In the genomic region with DNA sequence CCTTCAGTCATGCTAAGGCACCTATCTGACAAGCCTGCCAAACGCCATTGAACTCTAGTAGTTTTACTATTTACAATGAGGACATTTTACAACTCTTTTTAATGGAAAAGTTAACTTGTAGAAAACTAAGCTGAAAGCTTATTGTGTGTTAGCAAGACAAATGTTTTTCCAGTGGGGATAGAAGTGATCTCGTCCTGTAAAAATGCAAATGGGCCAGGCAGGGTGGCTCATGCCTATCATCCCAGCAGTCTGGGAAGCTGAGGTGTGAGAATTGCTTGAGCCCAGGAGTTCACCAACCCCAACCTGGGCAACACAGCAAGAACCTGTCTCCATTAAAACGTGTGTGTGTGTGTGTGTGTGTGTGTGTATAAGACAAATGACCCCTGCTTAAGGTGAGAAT, we compare ENCODE assay signal across 9 cellular contexts. TPM values are rescaled to one million over a fixed set of nuclear protein-coding genes. Genes with fewer than 3 reads are reported as not detected.
DNase-seq lines count a peak whose midpoint lies in the region; ATAC-seq and TF ChIP-seq lines count a peak whose summit lies in the region.
"Had no signal": no experiment of that assay in that cellular context is flagged by ENCODE, and none has a peak within 500 bp of the region (broad histone marks: within the 10 kb centered on the region; RNA-seq: fewer than 3 reads in every experiment).

No MANE protein-coding gene starts in this region.

- peaks cover 45% of the 10 kb centered on the region for H3K4me1 Mint-ChIP-seq in osteocyte (ENCODE audit: unreplicated experiment)

- H3K4me1 ChIP-seq in DND-41 (ENCODE audit: insufficient read depth, low read length): peaks cover 51% of the 10 kb centered on the region

- H3K4me3 ChIP-seq in DND-41 (ENCODE audit: low read depth in 1 of 2, low read length in 2 of 2) (no peak overlapping the region), MG63 (no peak overlapping the region), coronary artery (peak overlapping the region; percentile 84)

- 0 out of 2 replicates have a peak overlapping the region, but pooled peaks have one; percentile 51 for H2AFZ ChIP-seq in DND-41 (ENCODE audit: low read depth, low read length)

- H3K9ac ChIP-seq in DND-41 (ENCODE audit: low read depth, low read length): no peak overlapping the region

- TF ChIP-seq CTCF in DND-41 (IDR thresholded peaks at IDR 0.05; ENCODE audit: borderline replicate concordance, extremely low read depth, low read length, poor library complexity, severe bottlenecking) (no peak), coronary artery (IDR thresholded peaks at IDR 0.05) (no peak), osteocyte (IDR thresholded peaks at IDR 0.05) (no peak)

- ATAC-seq in DND-41 (ENCODE audit: insufficient read depth, low read depth) (no peak), HG03469 (IDR thresholded peaks at IDR 0.05; ENCODE audit: unreplicated experiment) (no peak), HG02763 (IDR thresholded peaks at IDR 0.05; ENCODE audit: unreplicated experiment) (no peak), HG02798 (IDR thresholded peaks at IDR 0.05; ENCODE audit: poor library complexity, unreplicated experiment) (no peak)

- peaks cover 4% of the 10 kb centered on the region for H3K27me3 Mint-ChIP-seq in osteocyte (ENCODE audit: unreplicated experiment)

- H3K36me3 Mint-ChIP-seq in osteocyte (ENCODE audit: unreplicated experiment): no peaks in the 10 kb centered on the region

- H3K4me3 Mint-ChIP-seq in osteocyte (ENCODE audit: unreplicated experiment): peak overlapping the region; percentile 82

- DNase-seq in DND-41 (no peak), MG63 (peak; percentile 37), coronary artery (ENCODE audit: low spot score) (no peak), osteocyte (ENCODE audit: extremely low spot score, unreplicated experiment) (no peak)
- DNase-seq in NK-92 treated with Interleukin-12 subunit alpha and Interleukin-12 subunit beta, amount 100 ng/mL, for 24 hours (lab: John Stamatoyannopoulos, UW): no peak

- peaks cover 36% of the 10 kb centered on the region for H3K79me2 ChIP-seq in DND-41 (ENCODE audit: insufficient read depth, low read length)

- H3K4me2 ChIP-seq in DND-41 (ENCODE audit: insufficient read depth, low read length): no peak overlapping the region; the same call in 1 of the 2 replicates

- H3K27me3 ChIP-seq in DND-41 (ENCODE audit: insufficient read depth, low read length, poor library complexity) (no peaks in the 10 kb centered on the region), MG63 (no peaks in the 10 kb centered on the region)

- H4K20me1 ChIP-seq in DND-41 (ENCODE audit: insufficient read depth, low read length): peaks cover 23% of the 10 kb centered on the region

- no peaks in the 10 kb centered on the region for H3K9me3 ChIP-seq in DND-41 (ENCODE audit: insufficient read depth, low read length, severe bottlenecking)
- no peaks in the 10 kb centered on the region for H3K9me3 ChIP-seq in MG63

- H3K27ac Mint-ChIP-seq in osteocyte (ENCODE audit: unreplicated experiment): peak overlapping the region; percentile 63

- H3K9me3 Mint-ChIP-seq in osteocyte (ENCODE audit: unreplicated experiment): no peaks in the 10 kb centered on the region

- H3K27ac ChIP-seq in DND-41 (ENCODE audit: low read length): peak overlapping the region; percentile 28; the same call in 1 of the 2 replicates
- H3K27ac ChIP-seq in coronary artery: peak overlapping the region; percentile 11 to 95
- H3K27ac ChIP-seq: HL-60 had no signal

- H3K36me3 ChIP-seq in DND-41 (ENCODE audit: insufficient read depth, low read length) (peaks cover 10% of the 10 kb centered on the region; the same call in 1 of the 2 replicates), MG63 (peaks cover 5% of the 10 kb centered on the region; the same call in 1 of the 2 replicates)

RNA-seq across cellular contexts. Expression of a gene that starts 1.2 kb away (rescaled TPM):
- 45.4 and 56.4 TPM in 2 replicates for total RNA-seq in MG63 (2014; rRNA removed; shearing (Covaris generic); ENCODE audit: low replicate concordance)
- 86.6 and 88.6 TPM in 2 replicates for total RNA-seq in osteocyte
